Comparison of ENCODE assay signal across 17 cellular contexts in genomic region chr2:22600166-22600565, GRCh38.
"Had no signal": no experiment of that assay in that cellular context is flagged by ENCODE, and none has a peak within 500 bp of the region (broad histone marks: within the 10 kb centered on the region; RNA-seq: fewer than 3 reads in every experiment).

No MANE protein-coding gene starts in this region.

- H3K9ac ChIP-seq: KMS-11 had no signal

- H3K4me3 ChIP-seq: PC-9 had no signal

- H3K4me2 ChIP-seq: KMS-11, PC-9 had no signal

- ATAC-seq: activated CD8-positive, alpha-beta memory T cell treated with anti-CD3 and anti-CD28 coated beads, Interleukin-2, amount 10 ng/mL, durations not matched to agents 7 days and 5 days had no signal

- H3K27ac ChIP-seq: KMS-11, PC-9 had no signal

- DNase-seq: activated CD4-positive, alpha-beta T cell treated with anti-CD3 and anti-CD28 coated beads, Interleukin-2, amount 10 ng/mL, durations not matched to agents 24 days and 14 days; activated CD4-positive, alpha-beta T cell treated with anti-CD3 and anti-CD28 coated beads, Interleukin-2, amount 50 U/mL, for 48 hours; activated CD4-positive, CD25-positive, alpha-beta regulatory T cell treated with anti-CD3 and anti-CD28 coated beads, Interleukin-2, amount 50 U/mL, for 72 hours; activated CD8-positive, alpha-beta memory T cell treated with anti-CD3 and anti-CD28 coated beads, Interleukin-2, amount 10 ng/mL, durations not matched to agents 7 days and 5 days; activated effector memory CD4-positive, alpha-beta T cell treated with Interleukin-2 at 50 U/mL for 16 hours; activated naive CD4-positive, alpha-beta T cell; activated T-cell treated with anti-CD3 and anti-CD28 coated beads, Interleukin-2, amount 50 U/mL, for 24 hours; amygdala; NCI-H1092; NCI-H1417; NCI-H1694; NCI-H2029; NCI-H446; NCI-H524; PC-9; SHP77 treated with DMSO at 0.1 percent for 48 hours had no signal

- H2AFZ ChIP-seq: PC-9 had no signal
